In genomic region chr7:137469191-137469811, GRCh38 we compare ENCODE assay signal across 19 cellular contexts.
DNase-seq lines count a peak whose midpoint lies in the region; ATAC-seq, FAIRE-seq and TF ChIP-seq lines count a peak whose summit lies in the region.
"Had no signal": no experiment of that assay in that cellular context is flagged by ENCODE, and none has a peak within 500 bp of the region (broad histone marks: within the 10 kb centered on the region; RNA-seq: fewer than 3 reads in every experiment).

No MANE protein-coding gene starts in this region.

- 42% methylated on average over 5 of the region's 5 CpGs for WGBS in right lobe of liver (ENCODE audit: insufficient coverage, low coverage, low lambda C conversion rate, missing lambda C conversion rate)
- WGBS in HepG2 (ENCODE audit: low lambda C conversion rate) = 37% methylated on average over 5 of the region's 5 CpGs
- 51 to 65% (median 56%) methylated on average over 5 of the region's 5 CpGs for WGBS in psoas muscle, 3 donors

- H3K27me3 ChIP-seq in right lobe of liver (no peaks in the 10 kb centered on the region), HepG2 (ENCODE audit: control insufficient read depth in 1 of 2, insufficient read depth in 2 of 2, low read length in 2 of 2) (peaks cover 0 to 2% of the 10 kb centered on the region in 2 experiments; a peak in 1 of 5 replicates), psoas muscle (ENCODE audit: insufficient read depth in 3 of 3, low read length in 2 of 3) (no peaks in the 10 kb centered on the region)
- H3K27me3 ChIP-seq: MG63 had no signal

- CTCF ChIA-PET in HepG2 (lab: Yijun Ruan, JAX; ENCODE audit: low intra/inter-chr PET ratio, low total read pairs) = no interaction called here

- TF ChIP-seq CTCF in right lobe of liver (IDR thresholded peaks at IDR 0.05) (no peak), HepG2 (CRISPR knock-in tag; IDR thresholded peaks at IDR 0.05) (no peak), psoas muscle (IDR thresholded peaks at IDR 0.05) (no peak)

- H3K9me3 ChIP-seq in right lobe of liver (peaks cover 0 to 5% (median 0%) of the 10 kb centered on the region in 4 donors), HepG2 (ENCODE audit: low read length) (no peaks in the 10 kb centered on the region), psoas muscle (no peaks in the 10 kb centered on the region)
- H3K9me3 ChIP-seq: MG63 had no signal

- H4K20me1 ChIP-seq in HepG2 (ENCODE audit: insufficient read depth, low read length) = no peaks in the 10 kb centered on the region

- TF ChIP-seq POLR2A in right lobe of liver (IDR thresholded peaks at IDR 0.05) (no peak), HepG2 (IDR thresholded peaks at IDR 0.05; ENCODE audit: insufficient read depth in 1 of 2, low read depth in 2 of 2, low read length in 2 of 2) (no peak)

- no peak for TF ChIP-seq EP300 in HepG2 (IDR thresholded peaks at IDR 0.05; ENCODE audit: low read depth in 2 of 2, low read length in 2 of 2)
- no peak for TF ChIP-seq EP300 in HepG2 (CRISPR knock-in tag; IDR thresholded peaks at IDR 0.05; ENCODE audit: borderline replicate concordance)

- H3K36me3 ChIP-seq in right lobe of liver (no peaks in the 10 kb centered on the region), HepG2 (replicated peaks in 1 of 2; ENCODE audit: control insufficient read depth in 1 of 2, insufficient read depth in 2 of 2, low read length in 2 of 2) (no peaks in the 10 kb centered on the region), psoas muscle (ENCODE audit: insufficient read depth in 1 of 2, low read depth in 1 of 2) (no peaks in the 10 kb centered on the region)
- H3K36me3 ChIP-seq: MG63 had no signal

- DNase-seq in right lobe of liver = no peak
- DNase-seq in HepG2 (ENCODE audit: low spot score) = no peak
- peak; percentile 78 to 89 for DNase-seq in dermis microvascular lymphatic vessel endothelial cell (ENCODE audit: low read depth in 2 of 2)
- peak; percentile 29 for DNase-seq in left kidney (ENCODE audit: low read depth, low spot score)
- DNase-seq in NCI-H1092 (lab: John Stamatoyannopoulos, UW) = no peak
- no peak for DNase-seq in D341Med (ENCODE audit: low spot score)
- DNase-seq in psoas muscle = no peak
- DNase-seq: CD4-positive, CD25-positive, alpha-beta regulatory T cell; COR-L47; DMS 273 treated with DMSO at 0.1 percent for 48 hours; DMS79 treated with DMSO at 0.1 percent for 48 hours; H9; HFFc6; Kasumi-1; MG63; NCI-H1436; NCI-H1930; NCI-H748 treated with DMSO at 0.1 percent for 48 hours had no signal

- H2AFZ ChIP-seq in HepG2 (ENCODE audit: low read length) = no peak overlapping the region

- H3K4me1 ChIP-seq in right lobe of liver (no peaks in the 10 kb centered on the region), HepG2 (ENCODE audit: insufficient read depth, low read length) (no peaks in the 10 kb centered on the region), psoas muscle (no peaks in the 10 kb centered on the region)

- H3K4me2 ChIP-seq in HepG2 (ENCODE audit: low read depth, low read length) = no peak overlapping the region

- H3K4me3 ChIP-seq in right lobe of liver = no peak overlapping the region
- H3K4me3 ChIP-seq in HepG2 (replicated peaks in 1 of 3; ENCODE audit: insufficient read depth in 1 of 3, low read depth in 2 of 3, low read length in 3 of 3) = no peak overlapping the region
- no peak overlapping the region for H3K4me3 ChIP-seq in psoas muscle
- H3K4me3 ChIP-seq: MG63 had no signal

- POLR2A ChIA-PET in HepG2 (lab: Yijun Ruan, JAX) = no interaction called here

- H3K27ac ChIP-seq in right lobe of liver (no peak overlapping the region), HepG2 (ENCODE audit: extremely low read length, insufficient read depth, low read length) (no peak overlapping the region), psoas muscle (no peak overlapping the region)

- no TSS peak for BruUV-seq in HepG2 (replicated peaks; lab: Mats Ljungman, UMichigan)

- ATAC-seq in right lobe of liver (peak; percentile 21 to 62 (median 61)), HepG2 (no peak), psoas muscle (no peak)
- ATAC-seq: Panc1 had no signal

- no peak overlapping the region for H3K9ac ChIP-seq in HepG2 (ENCODE audit: insufficient read depth, low read depth, low read length)

- TF ChIP-seq RAD21 in HepG2 (CRISPR knock-in tag; IDR thresholded peaks at IDR 0.05) = no peak

- intact Hi-C loops in right lobe of liver (cut with DNase I) (no loop called here), HepG2 (cut with micrococcal nuclease; ENCODE audit: unreplicated experiment) (no loop called here), psoas muscle (cut with DNase I) (no loop called here)

- in situ Hi-C loops in HepG2 (cut with HindIII; ENCODE audit: extremely low pct_ligation_motif_present, low pct_unique_long_range_greater_than_20kb) = no loop called here

- no peaks in the 10 kb centered on the region for H3K79me2 ChIP-seq in HepG2 (ENCODE audit: insufficient read depth, low read length)

- FAIRE-seq in HepG2 (lab: Jason Lieb, UNC) = no peak

TF ChIP-seq in HepG2, 621 proteins besides CTCF, POLR2A, EP300 and RAD21:
- TF ChIP-seq MATR3 (CRISPR knock-in tag; IDR thresholded peaks at IDR 0.05) (no peak), MTERF4 (CRISPR knock-in tag; IDR thresholded peaks at IDR 0.05) (no peak)
- TF ChIP-seq, protein P1, sequence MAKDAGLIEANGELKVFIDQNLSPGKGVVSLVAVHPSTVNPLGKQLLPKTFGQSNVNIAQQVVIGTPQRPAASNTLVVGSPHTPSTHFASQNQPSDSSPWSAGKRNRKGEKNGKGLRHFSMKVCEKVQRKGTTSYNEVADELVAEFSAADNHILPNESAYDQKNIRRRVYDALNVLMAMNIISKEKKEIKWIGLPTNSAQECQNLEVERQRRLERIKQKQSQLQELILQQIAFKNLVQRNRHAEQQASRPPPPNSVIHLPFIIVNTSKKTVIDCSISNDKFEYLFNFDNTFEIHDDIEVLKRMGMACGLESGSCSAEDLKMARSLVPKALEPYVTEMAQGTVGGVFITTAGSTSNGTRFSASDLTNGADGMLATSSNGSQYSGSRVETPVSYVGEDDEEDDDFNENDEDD (CRISPR knock-in tag; IDR thresholded peaks at IDR 0.05; ENCODE audit: borderline replicate concordance) = no peak
- TF ChIP-seq, protein P2, sequence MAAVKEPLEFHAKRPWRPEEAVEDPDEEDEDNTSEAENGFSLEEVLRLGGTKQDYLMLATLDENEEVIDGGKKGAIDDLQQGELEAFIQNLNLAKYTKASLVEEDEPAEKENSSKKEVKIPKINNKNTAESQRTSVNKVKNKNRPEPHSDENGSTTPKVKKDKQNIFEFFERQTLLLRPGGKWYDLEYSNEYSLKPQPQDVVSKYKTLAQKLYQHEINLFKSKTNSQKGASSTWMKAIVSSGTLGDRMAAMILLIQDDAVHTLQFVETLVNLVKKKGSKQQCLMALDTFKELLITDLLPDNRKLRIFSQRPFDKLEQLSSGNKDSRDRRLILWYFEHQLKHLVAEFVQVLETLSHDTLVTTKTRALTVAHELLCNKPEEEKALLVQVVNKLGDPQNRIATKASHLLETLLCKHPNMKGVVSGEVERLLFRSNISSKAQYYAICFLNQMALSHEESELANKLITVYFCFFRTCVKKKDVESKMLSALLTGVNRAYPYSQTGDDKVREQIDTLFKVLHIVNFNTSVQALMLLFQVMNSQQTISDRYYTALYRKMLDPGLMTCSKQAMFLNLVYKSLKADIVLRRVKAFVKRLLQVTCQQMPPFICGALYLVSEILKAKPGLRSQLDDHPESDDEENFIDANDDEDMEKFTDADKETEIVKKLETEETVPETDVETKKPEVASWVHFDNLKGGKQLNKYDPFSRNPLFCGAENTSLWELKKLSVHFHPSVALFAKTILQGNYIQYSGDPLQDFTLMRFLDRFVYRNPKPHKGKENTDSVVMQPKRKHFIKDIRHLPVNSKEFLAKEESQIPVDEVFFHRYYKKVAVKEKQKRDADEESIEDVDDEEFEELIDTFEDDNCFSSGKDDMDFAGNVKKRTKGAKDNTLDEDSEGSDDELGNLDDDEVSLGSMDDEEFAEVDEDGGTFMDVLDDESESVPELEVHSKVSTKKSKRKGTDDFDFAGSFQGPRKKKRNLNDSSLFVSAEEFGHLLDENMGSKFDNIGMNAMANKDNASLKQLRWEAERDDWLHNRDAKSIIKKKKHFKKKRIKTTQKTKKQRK (IDR thresholded peaks at IDR 0.05; ENCODE audit: low read length) = no peak
TF ChIP-seq in HepG2: peak in this region for 0.

Comparison
In these comparisons a context has a peak if more than half of its experiments do, and no peak if none do; other contexts are left out.
1. ATAC-seq: peak in right lobe of liver (4 of 4); none in HepG2 (single experiment) and psoas muscle (0 of 4).
2. DNase-seq: peak in dermis microvascular lymphatic vessel endothelial cell (2 of 2) and left kidney (single experiment); none in right lobe of liver (0 of 3), HepG2 (single experiment), NCI-H1092 (single experiment), D341Med (single experiment) and psoas muscle (0 of 2).